ENCODE assay signal across 1 cellular context in the genomic region with DNA sequence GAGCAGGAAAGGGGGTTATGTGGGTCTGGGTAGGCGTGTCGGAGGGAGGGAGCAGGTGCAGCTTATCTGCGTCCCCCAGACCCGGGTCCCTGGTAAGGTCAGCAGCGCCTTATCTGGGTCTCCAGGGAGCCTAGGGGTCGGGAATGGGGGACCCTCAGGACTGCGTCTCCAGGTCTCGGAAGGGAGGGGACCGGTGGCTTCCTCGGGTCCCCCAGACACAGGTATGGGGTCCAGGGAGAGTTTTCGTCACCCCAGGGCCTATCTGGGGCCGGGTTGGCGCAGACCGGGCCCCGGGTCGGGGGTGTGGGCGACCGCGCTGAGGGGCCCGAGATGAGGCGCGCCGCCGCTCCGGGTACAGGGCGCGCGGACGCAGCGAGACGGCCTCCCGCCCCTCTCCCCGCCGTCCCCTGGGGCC.
TF ChIP-seq lines count a peak whose summit lies in the region.

No MANE protein-coding gene starts in this region.

TF ChIP-seq in H1, 55 proteins besides CTCF, POLR2A, EP300 and RAD21:
- TF ChIP-seq POU5F1 (IDR thresholded peaks at IDR 0.05; ENCODE audit: low read depth, low read length) (no peak), PHF8 (conservative IDR thresholded peaks at IDR 0.05; ENCODE audit: low read depth, low read length) (no peak), KDM4A (IDR thresholded peaks at IDR 0.05; ENCODE audit: low read depth, low read length, severe bottlenecking) (peak; percentile 46), ASH2L (IDR thresholded peaks at IDR 0.05; ENCODE audit: low read length) (peak; percentile 91), NRF1 (IDR thresholded peaks at IDR 0.05; ENCODE audit: low read depth, low read length) (no peak), SIN3A (conservative IDR thresholded peaks at IDR 0.05 in 1 of 2, IDR thresholded peaks at IDR 0.05 in 1 of 2; ENCODE audit: low read depth in 1 of 2, low read length in 2 of 2) (no peak; a peak in 1 of 4 replicates), SAP30 (IDR thresholded peaks at IDR 0.05; ENCODE audit: insufficient read depth, insufficient replicate concordance, low read length) (peak; percentile 56)
- TF ChIP-seq, protein P1, sequence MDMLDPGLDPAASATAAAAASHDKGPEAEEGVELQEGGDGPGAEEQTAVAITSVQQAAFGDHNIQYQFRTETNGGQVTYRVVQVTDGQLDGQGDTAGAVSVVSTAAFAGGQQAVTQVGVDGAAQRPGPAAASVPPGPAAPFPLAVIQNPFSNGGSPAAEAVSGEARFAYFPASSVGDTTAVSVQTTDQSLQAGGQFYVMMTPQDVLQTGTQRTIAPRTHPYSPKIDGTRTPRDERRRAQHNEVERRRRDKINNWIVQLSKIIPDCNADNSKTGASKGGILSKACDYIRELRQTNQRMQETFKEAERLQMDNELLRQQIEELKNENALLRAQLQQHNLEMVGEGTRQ (IDR thresholded peaks at IDR 0.05; ENCODE audit: low read length): no peak
TF ChIP-seq in H1: peak in this region for 3.
